1 cellular context compared by ENCODE assay signal in the genomic region with DNA sequence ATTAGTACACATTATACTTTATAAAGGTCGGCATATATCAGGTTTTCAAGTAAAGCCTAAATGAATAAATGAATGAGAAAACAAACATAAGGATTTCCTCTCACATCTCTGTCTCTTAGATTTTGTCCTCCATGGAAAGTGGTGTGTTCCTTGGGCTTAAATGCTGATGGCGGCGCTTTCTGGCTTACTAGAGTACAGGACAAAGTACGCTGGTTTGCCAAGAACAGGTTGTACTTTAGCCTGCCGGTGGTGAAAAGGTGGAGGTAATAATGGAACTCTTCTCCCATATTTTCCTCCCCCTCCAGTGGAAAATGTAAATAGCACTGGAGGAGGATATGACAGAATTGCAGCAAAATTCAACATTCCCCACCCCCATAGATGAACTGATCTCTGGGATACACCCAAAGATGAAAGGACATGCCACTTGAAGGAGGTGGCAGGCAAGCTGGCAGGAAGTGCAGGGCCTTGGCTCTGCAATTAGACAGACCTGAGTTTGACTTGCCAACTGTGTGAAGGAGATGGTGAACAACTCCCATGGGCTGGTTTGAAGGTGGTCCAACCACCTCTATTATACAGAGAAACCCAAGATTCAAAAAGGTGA.
TF ChIP-seq lines count a peak whose summit lies in the region.

No MANE protein-coding gene starts in this region.

TF ChIP-seq in IMR-90, 13 proteins besides CTCF, POLR2A, EP300 and RAD21:
- TF ChIP-seq MXI1 (IDR thresholded peaks at IDR 0.05; ENCODE audit: borderline replicate concordance, low read depth, low read length) = no peak
- no peak for TF ChIP-seq MAZ (IDR thresholded peaks at IDR 0.05; ENCODE audit: borderline replicate concordance, low read depth, low read length)
- no peak for TF ChIP-seq RFX5 (IDR thresholded peaks at IDR 0.05; ENCODE audit: low read depth, low read length)
- peak; percentile 89 for TF ChIP-seq MAFK (IDR thresholded peaks at IDR 0.05; ENCODE audit: low read depth, low read length)
